In genomic region chr4:128380306-128380705, GRCh38 we compare ENCODE assay signal across 1 cellular context.
TF ChIP-seq lines count a peak whose summit lies in the region.

No MANE protein-coding gene starts in this region.

TF ChIP-seq in IMR-90, 13 proteins besides CTCF, POLR2A, EP300 and RAD21:
- TF ChIP-seq RFX5 (IDR thresholded peaks at IDR 0.05; ENCODE audit: low read depth, low read length): no peak
- no peak for TF ChIP-seq RCOR1 (IDR thresholded peaks at IDR 0.05; ENCODE audit: insufficient replicate concordance, low read length)
- no peak for TF ChIP-seq FOS (IDR thresholded peaks at IDR 0.05; ENCODE audit: low read depth, low read length)
- no peak for TF ChIP-seq CHD1 (IDR thresholded peaks at IDR 0.05; ENCODE audit: low read depth, low read length)
- TF ChIP-seq SMC3 (IDR thresholded peaks at IDR 0.05; ENCODE audit: low read depth, low read length): no peak
- TF ChIP-seq NFE2L2 (IDR thresholded peaks at IDR 0.05; ENCODE audit: low read depth, low read length): no peak
- no peak for TF ChIP-seq ELK1 (IDR thresholded peaks at IDR 0.05; ENCODE audit: borderline replicate concordance, low read depth, low read length)
- no peak for TF ChIP-seq MXI1 (IDR thresholded peaks at IDR 0.05; ENCODE audit: borderline replicate concordance, low read depth, low read length)
- no peak for TF ChIP-seq MAFK (IDR thresholded peaks at IDR 0.05; ENCODE audit: low read depth, low read length)
- TF ChIP-seq CEBPB (IDR thresholded peaks at IDR 0.05; ENCODE audit: low read depth, low read length): no peak
- no peak for TF ChIP-seq BHLHE40 (IDR thresholded peaks at IDR 0.05; ENCODE audit: low read depth, low read length)
- no peak for TF ChIP-seq MAZ (IDR thresholded peaks at IDR 0.05; ENCODE audit: borderline replicate concordance, low read depth, low read length)
- TF ChIP-seq USF2 (IDR thresholded peaks at IDR 0.05; ENCODE audit: low read depth, low read length): no peak
